In genomic region chr7:151114151-151115090, GRCh38 we compare ENCODE assay signal across 10 cellular contexts. TPM values are rescaled to one million over a fixed set of nuclear protein-coding genes. Genes with fewer than 3 reads are reported as not detected.
DNase-seq lines count a peak whose midpoint lies in the region; ATAC-seq and TF ChIP-seq lines count a peak whose summit lies in the region.
"Had no signal": no experiment of that assay in that cellular context is flagged by ENCODE, and none has a peak within 500 bp of the region (broad histone marks: within the 10 kb centered on the region; RNA-seq: fewer than 3 reads in every experiment).

No MANE protein-coding gene starts in this region.

- H3K4me3 ChIP-seq in CD8-positive, alpha-beta T cell (ENCODE audit: low read depth, low read length) = no peak overlapping the region
- peak overlapping the region; percentile 36 for H3K4me3 ChIP-seq in LNCaP clone FGC (ENCODE audit: low read depth, low read length)
- peak overlapping the region; percentile 25 for H3K4me3 ChIP-seq in endodermal cell (ENCODE audit: low read length)

- H3K9me3 Mint-ChIP-seq in CD8-positive, alpha-beta T cell = no peaks in the 10 kb centered on the region
- H3K9me3 Mint-ChIP-seq in endodermal cell = no peaks in the 10 kb centered on the region
- no peaks in the 10 kb centered on the region for H3K9me3 Mint-ChIP-seq in nephron
- peaks cover 0 to 4% (median 2%) of the 10 kb centered on the region in 7 donors for H3K9me3 Mint-ChIP-seq in CD14-positive monocyte

- H3K36me3 ChIP-seq in CD8-positive, alpha-beta T cell (ENCODE audit: insufficient read depth, low read length) = no peaks in the 10 kb centered on the region
- peaks cover 23% of the 10 kb centered on the region for H3K36me3 ChIP-seq in endodermal cell (ENCODE audit: control insufficient read depth, insufficient read depth, low read length)

- no peak overlapping the region for H3K27ac ChIP-seq in CD8-positive, alpha-beta T cell (ENCODE audit: low read depth, low read length)
- no peak overlapping the region for H3K27ac ChIP-seq in endodermal cell (ENCODE audit: low read depth, low read length)

- H3K27ac Mint-ChIP-seq in CD8-positive, alpha-beta T cell = no peak overlapping the region
- H3K27ac Mint-ChIP-seq in endodermal cell (no peak overlapping the region), nephron (peak overlapping the region in 2 of 3 experiments; percentile 33 to 71), CD14-positive monocyte (no peak overlapping the region)

- DNase-seq in CD8-positive, alpha-beta T cell = no peak
- no peak for DNase-seq in LNCaP clone FGC (ENCODE audit: low read depth)
- peak; percentile 87 for DNase-seq in endodermal cell
- DNase-seq in activated gamma-delta T cell (lab: John Stamatoyannopoulos, UW) = no peak
- no peak for DNase-seq in CD14-positive monocyte (ENCODE audit: low spot score)
- no peak for DNase-seq in medulla oblongata (ENCODE audit: extremely low spot score)
- no peak for DNase-seq in activated CD8-positive, alpha-beta memory T cell treated with anti-CD3 and anti-CD28 coated beads for 24 hours

- peaks cover 4% of the 10 kb centered on the region for H3K4me1 ChIP-seq in CD8-positive, alpha-beta T cell (ENCODE audit: insufficient read depth, low read length)
- H3K4me1 ChIP-seq in endodermal cell (ENCODE audit: control insufficient read depth, insufficient read depth, low read length) = peaks cover 31% of the 10 kb centered on the region

- no peak for TF ChIP-seq CTCF in CD8-positive, alpha-beta T cell (IDR thresholded peaks at IDR 0.05)
- TF ChIP-seq CTCF in LNCaP clone FGC (IDR thresholded peaks at IDR 0.05; ENCODE audit: control insufficient read depth, extremely low read depth, insufficient read depth) (no peak), endodermal cell (conservative IDR thresholded peaks at IDR 0.05) (no peak), nephron (IDR thresholded peaks at IDR 0.05; ENCODE audit: unreplicated experiment in 3 of 3) (no peak), CD14-positive monocyte (IDR thresholded peaks at IDR 0.05) (no peak)

- H3K9me3 ChIP-seq in CD8-positive, alpha-beta T cell (ENCODE audit: low read length) = no peaks in the 10 kb centered on the region
- H3K9me3 ChIP-seq in endodermal cell (ENCODE audit: control insufficient read depth, low read length) = no peaks in the 10 kb centered on the region

- H3K9ac ChIP-seq in endodermal cell (ENCODE audit: extremely low read depth, low read length, poor library complexity, severe bottlenecking) = no peak overlapping the region

- POLR2A ChIA-PET in CD8-positive, alpha-beta T cell (lab: Charles Lee) = interaction anchor here (1.4 kb wide), 1 partner anchor 34 kb away, joined by 3 read pairs; the partner anchor contains the start of gene FASTK

- H3K27me3 ChIP-seq in CD8-positive, alpha-beta T cell (ENCODE audit: insufficient read depth, low read length) = peaks cover 8% of the 10 kb centered on the region
- H3K27me3 ChIP-seq in endodermal cell (ENCODE audit: control insufficient read depth, insufficient read depth, low read length, poor library complexity, severe bottlenecking) = no peaks in the 10 kb centered on the region

- intact Hi-C loops in CD8-positive, alpha-beta T cell (cut with DNase I, micrococcal nuclease) = loop anchor here in 1 of 2 experiments (5.0 kb wide), 1 partner anchor 37 kb away; no protein-coding TSS in a partner anchor
- intact Hi-C loops in CD14-positive monocyte (cut with micrococcal nuclease) = loop anchor here (5.0 to 10.0 kb wide), 6 partner anchors 37 to 220 kb away; partner anchors contain the start of gene ABCB8 (in 1 of the 2)

- 12 to 39% methylated on average over 28 to 101 of the region's 101 CpGs for WGBS in endodermal cell (ENCODE audit: insufficient coverage in 1 of 2, insufficient read length in 1 of 2), 2 experiments

- peaks cover 9% of the 10 kb centered on the region for H3K27me3 Mint-ChIP-seq in CD8-positive, alpha-beta T cell (ENCODE audit: low read depth)
- H3K27me3 Mint-ChIP-seq in endodermal cell (ENCODE audit: insufficient read depth) = no peaks in the 10 kb centered on the region
- H3K27me3 Mint-ChIP-seq in nephron (ENCODE audit: low read depth) = peaks cover 12% of the 10 kb centered on the region
- H3K27me3 Mint-ChIP-seq in CD14-positive monocyte (ENCODE audit: low read depth in 3 of 3) = peaks cover 22 to 32% (median 22%) of the 10 kb centered on the region in 3 donors

- CTCF ChIA-PET in CD8-positive, alpha-beta T cell (lab: Charles Lee) = interaction anchor here (0.9 to 7.0 kb wide), 5 partner anchors 10 to 216 kb away, joined by 3 to 88 read pairs (median 4); no protein-coding TSS in a partner anchor

- ATAC-seq in CD8-positive, alpha-beta T cell = no peak

- H3K36me3 Mint-ChIP-seq in CD8-positive, alpha-beta T cell = peaks cover 9% of the 10 kb centered on the region
- H3K36me3 Mint-ChIP-seq in endodermal cell (ENCODE audit: low read depth) (peaks cover 11% of the 10 kb centered on the region), nephron (ENCODE audit: low read depth) (peaks cover 10% of the 10 kb centered on the region), CD14-positive monocyte (peaks cover 36 to 52% of the 10 kb centered on the region in 2 donors)

- H3K4me3 Mint-ChIP-seq in CD8-positive, alpha-beta T cell = peak overlapping the region; percentile 50
- H3K4me3 Mint-ChIP-seq in endodermal cell (peak overlapping the region; percentile 50), nephron (peak overlapping the region; percentile 75 to 80 (median 79)), CD14-positive monocyte (peak overlapping the region in 1 of 2 donors; percentile 64)

- H3K4me1 Mint-ChIP-seq in CD8-positive, alpha-beta T cell (ENCODE audit: low read depth) = peaks cover 14% of the 10 kb centered on the region
- peaks cover 28% of the 10 kb centered on the region for H3K4me1 Mint-ChIP-seq in endodermal cell
- H3K4me1 Mint-ChIP-seq in nephron = peaks cover 26% of the 10 kb centered on the region
- peaks cover 12% of the 10 kb centered on the region for H3K4me1 Mint-ChIP-seq in CD14-positive monocyte

RNA-seq across cellular contexts. Expression of gene AGAP3, which starts 28.1 kb away (rescaled TPM):
- 10 to 100 TPM; 35.0 to 36.6 TPM for total RNA-seq in CD8-positive, alpha-beta T cell
- 100 to 1,000 TPM; 113 to 116 TPM for total RNA-seq in endodermal cell
- polyA plus RNA-seq in endodermal cell (2013, experiment 1 of 2) = 65.6 TPM
- polyA plus RNA-seq in endodermal cell (2013, experiment 2 of 2) = 64.1 TPM
- 1 to 10 TPM; 6.4 to 6.8 TPM for polyA plus RNA-seq in CD14-positive monocyte

RNA-seq across cellular contexts. Expression of gene TMUB1, which starts 31.1 kb away (rescaled TPM):
- 10 to 100 TPM; 42.3 to 44.6 TPM for total RNA-seq in CD8-positive, alpha-beta T cell
- total RNA-seq in endodermal cell = 10 to 100 TPM; 48.1 to 52.6 TPM
- polyA plus RNA-seq in endodermal cell (2013, experiment 1 of 2) = 42.7 TPM
- polyA plus RNA-seq in endodermal cell (2013, experiment 2 of 2) = 41.2 TPM
- polyA plus RNA-seq in CD14-positive monocyte = 10 to 100 TPM; 17.4 to 19.8 TPM

RNA-seq across cellular contexts. Expression of gene FASTK, which starts 33.8 kb away (rescaled TPM):
- 10 to 100 TPM; 56.3 to 62.9 TPM for total RNA-seq in CD8-positive, alpha-beta T cell
- total RNA-seq in endodermal cell = 10 to 100 TPM; 64.0 to 71.0 TPM
- 62.8 TPM for polyA plus RNA-seq in endodermal cell (2013, experiment 1 of 2)
- polyA plus RNA-seq in endodermal cell (2013, experiment 2 of 2) = 53.4 TPM
- 10 to 100 TPM; 34.7 to 38.6 TPM for polyA plus RNA-seq in CD14-positive monocyte

RNA-seq across cellular contexts. Expression of gene GBX1, which starts 53.1 kb away (rescaled TPM):
- total RNA-seq in CD8-positive, alpha-beta T cell = not detected
- not detected for total RNA-seq in endodermal cell
- 1.00 TPM for polyA plus RNA-seq in endodermal cell (2013, experiment 1 of 2)
- polyA plus RNA-seq in endodermal cell (2013, experiment 2 of 2) = 0.75 TPM
- polyA plus RNA-seq in CD14-positive monocyte = not detected
- total RNA-seq: activated CD8-positive, alpha-beta memory T cell treated with anti-CD3 and anti-CD28 coated beads for 36 hours; NCI-H460 had no signal

RNA-seq across cellular contexts. Expression of gene SLC4A2, which starts 55.0 kb away (rescaled TPM):
- 10 to 100 TPM; 25.5 to 29.1 TPM for total RNA-seq in CD8-positive, alpha-beta T cell
- total RNA-seq in endodermal cell = 100 to 1,000 TPM; 265 to 284 TPM
- 88.2 TPM for polyA plus RNA-seq in endodermal cell (2013, experiment 1 of 2)
- 83.1 TPM for polyA plus RNA-seq in endodermal cell (2013, experiment 2 of 2)
- polyA plus RNA-seq in CD14-positive monocyte = 10 to 100 TPM; 21.6 to 23.8 TPM

Comparison
In these comparisons a context has a peak if more than half of its experiments do, and no peak if none do; other contexts are left out.
1. H3K27ac Mint-ChIP-seq: peak in nephron (2 of 3); none in CD8-positive, alpha-beta T cell (single experiment), endodermal cell (single experiment) and CD14-positive monocyte (0 of 7).